In the genomic region with DNA sequence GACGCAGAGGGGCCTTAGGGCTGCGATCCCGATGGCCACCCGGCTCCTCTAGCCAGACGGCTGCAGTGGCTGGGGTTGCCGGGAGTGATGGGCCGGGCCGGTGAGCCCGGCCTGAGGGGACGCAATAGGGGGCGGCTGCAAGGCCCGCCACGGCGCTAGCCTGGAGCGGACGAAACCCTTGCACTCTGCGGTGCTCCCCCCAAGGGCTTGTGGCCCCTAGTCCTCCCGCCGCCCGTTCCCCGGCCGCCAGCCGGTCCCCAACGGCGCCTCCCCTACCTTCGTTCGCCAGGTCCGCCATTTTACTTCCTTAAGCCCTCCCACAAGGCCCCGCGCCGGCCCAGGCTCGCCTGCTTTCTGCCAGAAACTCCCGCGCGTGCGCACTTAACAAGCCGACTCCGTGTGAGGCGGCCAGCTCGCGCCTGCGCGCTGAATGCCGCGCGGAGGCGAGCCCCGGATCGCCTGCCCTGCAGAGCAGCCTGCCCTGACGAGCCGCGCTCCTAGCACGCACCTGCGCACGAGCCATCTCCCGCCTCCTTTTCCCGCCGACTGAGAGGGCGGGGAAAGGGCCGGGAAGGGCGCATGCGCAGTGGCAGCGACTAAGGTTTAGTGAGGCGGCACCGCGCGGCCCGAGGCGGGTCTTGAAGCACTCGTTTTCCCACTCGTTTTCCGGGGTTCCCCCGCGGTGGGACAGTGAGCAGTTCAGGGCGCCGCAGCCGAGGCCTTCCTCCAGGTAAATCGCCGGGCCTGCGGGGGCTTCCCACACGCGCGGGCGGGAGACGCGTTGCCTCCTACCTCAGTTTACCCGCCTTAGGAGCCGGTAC, we compare ENCODE assay signal across 1 cellular context.
TF ChIP-seq lines count a peak whose summit lies in the region.

A gene with protein sequence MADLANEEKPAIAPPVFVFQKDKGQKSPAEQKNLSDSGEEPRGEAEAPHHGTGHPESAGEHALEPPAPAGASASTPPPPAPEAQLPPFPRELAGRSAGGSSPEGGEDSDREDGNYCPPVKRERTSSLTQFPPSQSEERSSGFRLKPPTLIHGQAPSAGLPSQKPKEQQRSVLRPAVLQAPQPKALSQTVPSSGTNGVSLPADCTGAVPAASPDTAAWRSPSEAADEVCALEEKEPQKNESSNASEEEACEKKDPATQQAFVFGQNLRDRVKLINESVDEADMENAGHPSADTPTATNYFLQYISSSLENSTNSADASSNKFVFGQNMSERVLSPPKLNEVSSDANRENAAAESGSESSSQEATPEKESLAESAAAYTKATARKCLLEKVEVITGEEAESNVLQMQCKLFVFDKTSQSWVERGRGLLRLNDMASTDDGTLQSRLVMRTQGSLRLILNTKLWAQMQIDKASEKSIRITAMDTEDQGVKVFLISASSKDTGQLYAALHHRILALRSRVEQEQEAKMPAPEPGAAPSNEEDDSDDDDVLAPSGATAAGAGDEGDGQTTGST (minus strand): TSS at position 356 of the 821 bp plus-strand sequence. CDS start 58 bp downstream, at position 298.

TF ChIP-seq in HepG2, 621 proteins besides CTCF, POLR2A, EP300 and RAD21 (continued from another document and continues in another):
- TF ChIP-seq, protein P1, sequence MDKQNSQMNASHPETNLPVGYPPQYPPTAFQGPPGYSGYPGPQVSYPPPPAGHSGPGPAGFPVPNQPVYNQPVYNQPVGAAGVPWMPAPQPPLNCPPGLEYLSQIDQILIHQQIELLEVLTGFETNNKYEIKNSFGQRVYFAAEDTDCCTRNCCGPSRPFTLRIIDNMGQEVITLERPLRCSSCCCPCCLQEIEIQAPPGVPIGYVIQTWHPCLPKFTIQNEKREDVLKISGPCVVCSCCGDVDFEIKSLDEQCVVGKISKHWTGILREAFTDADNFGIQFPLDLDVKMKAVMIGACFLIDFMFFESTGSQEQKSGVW (CRISPR knock-in tag; IDR thresholded peaks at IDR 0.05; ENCODE audit: borderline replicate concordance), result peak; percentile 99
- TF ChIP-seq JUND (CRISPR knock-in tag; IDR thresholded peaks at IDR 0.05) (peak; percentile 58), PRMT3 (CRISPR knock-in tag; IDR thresholded peaks at IDR 0.05; ENCODE audit: borderline replicate concordance, low read depth) (peak; percentile 100), CREB1 (IDR thresholded peaks at IDR 0.05) (peak; percentile 34; the same call in 1 of the 2 replicates), CREB1 (CRISPR knock-in tag; IDR thresholded peaks at IDR 0.05) (no peak), ZNF747 (CRISPR knock-in tag; IDR thresholded peaks at IDR 0.05; ENCODE audit: borderline replicate concordance) (peak; percentile 100), NPAS2 (CRISPR knock-in tag; IDR thresholded peaks at IDR 0.05; ENCODE audit: borderline replicate concordance) (no peak), SOX6 (IDR thresholded peaks at IDR 0.05) (no peak), SOX6 (CRISPR knock-in tag; IDR thresholded peaks at IDR 0.05) (peak; percentile 64), RBM22 (optimal IDR thresholded peaks at IDR 0.05; ENCODE audit: low read length) (no peak), SOX5 (CRISPR knock-in tag; IDR thresholded peaks at IDR 0.05; ENCODE audit: borderline replicate concordance) (peak; percentile 95), SALL2 (CRISPR knock-in tag; IDR thresholded peaks at IDR 0.05) (peak; percentile 100), DPF2 (CRISPR knock-in tag; IDR thresholded peaks at IDR 0.05; ENCODE audit: borderline replicate concordance, low read depth) (peak; percentile 88), MYNN (CRISPR knock-in tag; IDR thresholded peaks at IDR 0.05; ENCODE audit: low read depth) (peak; percentile 98; the same call in 1 of the 2 replicates), SNAPC2 (CRISPR knock-in tag; IDR thresholded peaks at IDR 0.05) (peak; percentile 99), KDM3A (CRISPR knock-in tag; IDR thresholded peaks at IDR 0.05; ENCODE audit: low read depth) (peak; percentile 92), ZNF660 (CRISPR knock-in tag; IDR thresholded peaks at IDR 0.05; ENCODE audit: borderline replicate concordance, low read depth) (peak; percentile 99), RBM39 (IDR thresholded peaks at IDR 0.05; ENCODE audit: low read depth, low read length, poor library complexity, severe bottlenecking) (no peak), ZNF724P (CRISPR knock-in tag; IDR thresholded peaks at IDR 0.05; ENCODE audit: borderline replicate concordance) (peak; percentile 100), ZNF615 (CRISPR knock-in tag; IDR thresholded peaks at IDR 0.05; ENCODE audit: borderline replicate concordance) (peak; percentile 99), ZNF180 (CRISPR knock-in tag; IDR thresholded peaks at IDR 0.05; ENCODE audit: borderline replicate concordance, low read depth) (peak; percentile 98; the same call in 1 of the 2 replicates), ZFP36L2 (CRISPR knock-in tag; IDR thresholded peaks at IDR 0.05) (peak; percentile 99), MTA1 (CRISPR knock-in tag; IDR thresholded peaks at IDR 0.05; ENCODE audit: borderline replicate concordance) (peak; percentile 93; the same call in 1 of the 2 replicates), NCOA5 (CRISPR knock-in tag; IDR thresholded peaks at IDR 0.05) (peak; percentile 88), ZNF530 (CRISPR knock-in tag; IDR thresholded peaks at IDR 0.05; ENCODE audit: low read depth) (peak; percentile 98)
- TF ChIP-seq, protein P2, sequence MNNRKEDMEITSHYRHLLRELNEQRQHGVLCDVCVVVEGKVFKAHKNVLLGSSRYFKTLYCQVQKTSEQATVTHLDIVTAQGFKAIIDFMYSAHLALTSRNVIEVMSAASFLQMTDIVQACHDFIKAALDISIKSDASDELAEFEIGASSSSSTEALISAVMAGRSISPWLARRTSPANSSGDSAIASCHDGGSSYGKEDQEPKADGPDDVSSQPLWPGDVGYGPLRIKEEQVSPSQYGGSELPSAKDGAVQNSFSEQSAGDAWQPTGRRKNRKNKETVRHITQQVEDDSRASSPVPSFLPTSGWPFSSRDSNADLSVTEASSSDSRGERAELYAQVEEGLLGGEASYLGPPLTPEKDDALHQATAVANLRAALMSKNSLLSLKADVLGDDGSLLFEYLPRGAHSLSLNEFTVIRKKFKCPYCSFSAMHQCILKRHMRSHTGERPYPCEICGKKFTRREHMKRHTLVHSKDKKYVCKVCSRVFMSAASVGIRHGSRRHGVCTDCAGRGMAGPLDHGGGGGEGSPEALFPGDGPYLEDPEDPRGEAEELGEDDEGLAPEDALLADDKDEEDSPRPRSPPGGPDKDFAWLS (CRISPR knock-in tag; IDR thresholded peaks at IDR 0.05; ENCODE audit: borderline replicate concordance), result peak; percentile 58; the same call in 1 of the 2 replicates
- TF ChIP-seq, protein P3, sequence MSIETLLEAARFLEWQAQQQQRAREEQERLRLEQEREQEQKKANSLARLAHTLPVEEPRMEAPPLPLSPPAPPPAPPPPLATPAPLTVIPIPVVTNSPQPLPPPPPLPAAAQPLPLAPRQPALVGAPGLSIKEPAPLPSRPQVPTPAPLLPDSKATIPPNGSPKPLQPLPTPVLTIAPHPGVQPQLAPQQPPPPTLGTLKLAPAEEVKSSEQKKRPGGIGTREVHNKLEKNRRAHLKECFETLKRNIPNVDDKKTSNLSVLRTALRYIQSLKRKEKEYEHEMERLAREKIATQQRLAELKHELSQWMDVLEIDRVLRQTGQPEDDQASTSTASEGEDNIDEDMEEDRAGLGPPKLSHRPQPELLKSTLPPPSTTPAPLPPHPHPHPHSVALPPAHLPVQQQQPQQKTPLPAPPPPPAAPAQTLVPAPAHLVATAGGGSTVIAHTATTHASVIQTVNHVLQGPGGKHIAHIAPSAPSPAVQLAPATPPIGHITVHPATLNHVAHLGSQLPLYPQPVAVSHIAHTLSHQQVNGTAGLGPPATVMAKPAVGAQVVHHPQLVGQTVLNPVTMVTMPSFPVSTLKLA (IDR thresholded peaks at IDR 0.05), result peak; percentile 58; the same call in 1 of the 2 replicates
- TF ChIP-seq, protein P4, sequence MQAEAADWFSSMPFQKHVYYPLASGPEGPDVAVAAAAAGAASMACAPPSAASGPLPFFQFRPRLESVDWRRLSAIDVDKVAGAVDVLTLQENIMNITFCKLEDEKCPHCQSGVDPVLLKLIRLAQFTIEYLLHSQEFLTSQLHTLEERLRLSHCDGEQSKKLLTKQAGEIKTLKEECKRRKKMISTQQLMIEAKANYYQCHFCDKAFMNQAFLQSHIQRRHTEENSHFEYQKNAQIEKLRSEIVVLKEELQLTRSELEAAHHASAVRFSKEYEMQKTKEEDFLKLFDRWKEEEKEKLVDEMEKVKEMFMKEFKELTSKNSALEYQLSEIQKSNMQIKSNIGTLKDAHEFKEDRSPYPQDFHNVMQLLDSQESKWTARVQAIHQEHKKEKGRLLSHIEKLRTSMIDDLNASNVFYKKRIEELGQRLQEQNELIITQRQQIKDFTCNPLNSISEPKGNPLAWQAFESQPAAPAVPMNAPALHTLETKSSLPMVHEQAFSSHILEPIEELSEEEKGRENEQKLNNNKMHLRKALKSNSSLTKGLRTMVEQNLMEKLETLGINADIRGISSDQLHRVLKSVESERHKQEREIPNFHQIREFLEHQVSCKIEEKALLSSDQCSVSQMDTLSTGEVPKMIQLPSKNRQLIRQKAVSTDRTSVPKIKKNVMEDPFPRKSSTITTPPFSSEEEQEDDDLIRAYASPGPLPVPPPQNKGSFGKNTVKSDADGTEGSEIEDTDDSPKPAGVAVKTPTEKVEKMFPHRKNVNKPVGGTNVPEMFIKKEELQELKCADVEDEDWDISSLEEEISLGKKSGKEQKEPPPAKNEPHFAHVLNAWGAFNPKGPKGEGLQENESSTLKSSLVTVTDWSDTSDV (CRISPR knock-in tag; IDR thresholded peaks at IDR 0.05), result peak; percentile 100
- TF ChIP-seq, protein P5, sequence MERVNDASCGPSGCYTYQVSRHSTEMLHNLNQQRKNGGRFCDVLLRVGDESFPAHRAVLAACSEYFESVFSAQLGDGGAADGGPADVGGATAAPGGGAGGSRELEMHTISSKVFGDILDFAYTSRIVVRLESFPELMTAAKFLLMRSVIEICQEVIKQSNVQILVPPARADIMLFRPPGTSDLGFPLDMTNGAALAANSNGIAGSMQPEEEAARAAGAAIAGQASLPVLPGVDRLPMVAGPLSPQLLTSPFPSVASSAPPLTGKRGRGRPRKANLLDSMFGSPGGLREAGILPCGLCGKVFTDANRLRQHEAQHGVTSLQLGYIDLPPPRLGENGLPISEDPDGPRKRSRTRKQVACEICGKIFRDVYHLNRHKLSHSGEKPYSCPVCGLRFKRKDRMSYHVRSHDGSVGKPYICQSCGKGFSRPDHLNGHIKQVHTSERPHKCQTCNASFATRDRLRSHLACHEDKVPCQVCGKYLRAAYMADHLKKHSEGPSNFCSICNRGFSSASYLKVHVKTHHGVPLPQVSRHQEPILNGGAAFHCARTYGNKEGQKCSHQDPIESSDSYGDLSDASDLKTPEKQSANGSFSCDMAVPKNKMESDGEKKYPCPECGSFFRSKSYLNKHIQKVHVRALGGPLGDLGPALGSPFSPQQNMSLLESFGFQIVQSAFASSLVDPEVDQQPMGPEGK (CRISPR knock-in tag; IDR thresholded peaks at IDR 0.05), result peak; percentile 70; the same call in 1 of the 2 replicates
- TF ChIP-seq, protein P6, sequence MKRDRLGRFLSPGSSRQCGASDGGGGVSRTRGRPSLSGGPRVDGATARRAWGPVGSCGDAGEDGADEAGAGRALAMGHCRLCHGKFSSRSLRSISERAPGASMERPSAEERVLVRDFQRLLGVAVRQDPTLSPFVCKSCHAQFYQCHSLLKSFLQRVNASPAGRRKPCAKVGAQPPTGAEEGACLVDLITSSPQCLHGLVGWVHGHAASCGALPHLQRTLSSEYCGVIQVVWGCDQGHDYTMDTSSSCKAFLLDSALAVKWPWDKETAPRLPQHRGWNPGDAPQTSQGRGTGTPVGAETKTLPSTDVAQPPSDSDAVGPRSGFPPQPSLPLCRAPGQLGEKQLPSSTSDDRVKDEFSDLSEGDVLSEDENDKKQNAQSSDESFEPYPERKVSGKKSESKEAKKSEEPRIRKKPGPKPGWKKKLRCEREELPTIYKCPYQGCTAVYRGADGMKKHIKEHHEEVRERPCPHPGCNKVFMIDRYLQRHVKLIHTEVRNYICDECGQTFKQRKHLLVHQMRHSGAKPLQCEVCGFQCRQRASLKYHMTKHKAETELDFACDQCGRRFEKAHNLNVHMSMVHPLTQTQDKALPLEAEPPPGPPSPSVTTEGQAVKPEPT (CRISPR knock-in tag; IDR thresholded peaks at IDR 0.05; ENCODE audit: low read depth), result peak; percentile 100
- TF ChIP-seq, protein P7, sequence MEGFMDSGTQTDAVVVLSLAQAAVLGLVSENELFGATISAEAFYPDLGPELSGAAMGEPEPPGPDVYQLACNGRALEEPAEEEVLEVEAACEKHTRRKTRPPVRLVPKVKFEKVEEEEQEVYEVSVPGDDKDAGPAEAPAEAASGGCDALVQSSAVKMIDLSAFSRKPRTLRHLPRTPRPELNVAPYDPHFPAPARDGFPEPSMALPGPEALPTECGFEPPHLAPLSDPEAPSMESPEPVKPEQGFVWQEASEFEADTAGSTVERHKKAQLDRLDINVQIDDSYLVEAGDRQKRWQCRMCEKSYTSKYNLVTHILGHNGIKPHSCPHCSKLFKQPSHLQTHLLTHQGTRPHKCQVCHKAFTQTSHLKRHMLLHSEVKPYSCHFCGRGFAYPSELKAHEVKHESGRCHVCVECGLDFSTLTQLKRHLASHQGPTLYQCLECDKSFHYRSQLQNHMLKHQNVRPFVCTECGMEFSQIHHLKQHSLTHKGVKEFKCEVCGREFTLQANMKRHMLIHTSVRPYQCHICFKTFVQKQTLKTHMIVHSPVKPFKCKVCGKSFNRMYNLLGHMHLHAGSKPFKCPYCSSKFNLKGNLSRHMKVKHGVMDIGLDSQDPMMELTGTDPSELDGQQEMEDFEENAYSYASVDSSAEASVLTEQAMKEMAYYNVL (CRISPR knock-in tag; IDR thresholded peaks at IDR 0.05; ENCODE audit: borderline replicate concordance), result peak; percentile 88
- TF ChIP-seq, protein P8, sequence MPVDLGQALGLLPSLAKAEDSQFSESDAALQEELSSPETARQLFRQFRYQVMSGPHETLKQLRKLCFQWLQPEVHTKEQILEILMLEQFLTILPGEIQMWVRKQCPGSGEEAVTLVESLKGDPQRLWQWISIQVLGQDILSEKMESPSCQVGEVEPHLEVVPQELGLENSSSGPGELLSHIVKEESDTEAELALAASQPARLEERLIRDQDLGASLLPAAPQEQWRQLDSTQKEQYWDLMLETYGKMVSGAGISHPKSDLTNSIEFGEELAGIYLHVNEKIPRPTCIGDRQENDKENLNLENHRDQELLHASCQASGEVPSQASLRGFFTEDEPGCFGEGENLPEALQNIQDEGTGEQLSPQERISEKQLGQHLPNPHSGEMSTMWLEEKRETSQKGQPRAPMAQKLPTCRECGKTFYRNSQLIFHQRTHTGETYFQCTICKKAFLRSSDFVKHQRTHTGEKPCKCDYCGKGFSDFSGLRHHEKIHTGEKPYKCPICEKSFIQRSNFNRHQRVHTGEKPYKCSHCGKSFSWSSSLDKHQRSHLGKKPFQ (CRISPR knock-in tag; IDR thresholded peaks at IDR 0.05; ENCODE audit: insufficient replicate concordance), result peak; percentile 100
- TF ChIP-seq, protein P9, sequence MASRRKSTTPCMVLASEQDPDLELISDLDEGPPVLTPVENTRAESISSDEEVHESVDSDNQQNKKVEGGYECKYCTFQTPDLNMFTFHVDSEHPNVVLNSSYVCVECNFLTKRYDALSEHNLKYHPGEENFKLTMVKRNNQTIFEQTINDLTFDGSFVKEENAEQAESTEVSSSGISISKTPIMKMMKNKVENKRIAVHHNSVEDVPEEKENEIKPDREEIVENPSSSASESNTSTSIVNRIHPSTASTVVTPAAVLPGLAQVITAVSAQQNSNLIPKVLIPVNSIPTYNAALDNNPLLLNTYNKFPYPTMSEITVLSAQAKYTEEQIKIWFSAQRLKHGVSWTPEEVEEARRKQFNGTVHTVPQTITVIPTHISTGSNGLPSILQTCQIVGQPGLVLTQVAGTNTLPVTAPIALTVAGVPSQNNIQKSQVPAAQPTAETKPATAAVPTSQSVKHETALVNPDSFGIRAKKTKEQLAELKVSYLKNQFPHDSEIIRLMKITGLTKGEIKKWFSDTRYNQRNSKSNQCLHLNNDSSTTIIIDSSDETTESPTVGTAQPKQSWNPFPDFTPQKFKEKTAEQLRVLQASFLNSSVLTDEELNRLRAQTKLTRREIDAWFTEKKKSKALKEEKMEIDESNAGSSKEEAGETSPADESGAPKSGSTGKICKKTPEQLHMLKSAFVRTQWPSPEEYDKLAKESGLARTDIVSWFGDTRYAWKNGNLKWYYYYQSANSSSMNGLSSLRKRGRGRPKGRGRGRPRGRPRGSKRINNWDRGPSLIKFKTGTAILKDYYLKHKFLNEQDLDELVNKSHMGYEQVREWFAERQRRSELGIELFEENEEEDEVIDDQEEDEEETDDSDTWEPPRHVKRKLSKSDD (CRISPR knock-in tag; IDR thresholded peaks at IDR 0.05; ENCODE audit: low read depth), result peak; percentile 97
